Comparison of ENCODE assay signal across 8 cellular contexts in genomic region chr16:20901441-20902112, GRCh38. TPM values are rescaled to one million over a fixed set of nuclear protein-coding genes. Genes with fewer than 3 reads are reported as not detected.
DNase-seq lines count a peak whose midpoint lies in the region; ATAC-seq and TF ChIP-seq lines count a peak whose summit lies in the region.

No MANE protein-coding gene starts in this region.

- H3K9me3 ChIP-seq in BE2C (no peaks in the 10 kb centered on the region), thoracic aorta (no peaks in the 10 kb centered on the region)

- peaks cover 3% of the 10 kb centered on the region for H3K36me3 Mint-ChIP-seq in mesothelial cell of epicardium

- DNase-seq in BE2C (peak; percentile 61), MV-4-11 (lab: John Stamatoyannopoulos, UW) (peak; percentile 54), epithelial cell of esophagus (ENCODE audit: low read depth) (peak; percentile 89), mesothelial cell of epicardium (ENCODE audit: low spot score in 2 of 2, unreplicated experiment in 2 of 2) (peak in 1 of 2 experiments; percentile 40), thoracic aorta (ENCODE audit: low spot score) (no peak), COLO829 (ENCODE audit: low spot score) (no peak)
- DNase-seq in activated CD4-positive, alpha-beta T cell treated with anti-CD3 and anti-CD28 coated beads for 48 hours: peak; percentile 12

- peaks cover 71% of the 10 kb centered on the region for H3K4me1 Mint-ChIP-seq in mesothelial cell of epicardium

- H3K4me1 ChIP-seq in BE2C: no peaks in the 10 kb centered on the region; the same call in 1 of the 2 replicates
- H3K4me1 ChIP-seq in thoracic aorta (ENCODE audit: control insufficient read depth in 1 of 2, low read depth in 2 of 2): peaks cover 56 to 72% of the 10 kb centered on the region in 2 donors

- H3K9me3 Mint-ChIP-seq in mesothelial cell of epicardium: no peaks in the 10 kb centered on the region

- H3K27me3 Mint-ChIP-seq in mesothelial cell of epicardium (ENCODE audit: low read depth): no peaks in the 10 kb centered on the region

- ATAC-seq in GM18861 (IDR thresholded peaks at IDR 0.05; ENCODE audit: unreplicated experiment) (peak; percentile 35), thoracic aorta (ENCODE audit: insufficient number of reproducible peaks, low FRiP score, low read depth) (no peak)

- peak overlapping the region; percentile 98 for H3K27ac Mint-ChIP-seq in mesothelial cell of epicardium

- H3K27me3 ChIP-seq in BE2C: no peaks in the 10 kb centered on the region
- no peaks in the 10 kb centered on the region for H3K27me3 ChIP-seq in thoracic aorta (replicated peaks; ENCODE audit: insufficient read depth)

- peak overlapping the region; percentile 87 for H3K4me3 ChIP-seq in BE2C (ENCODE audit: low read depth, low read length)
- peak overlapping the region; percentile 84 for H3K4me3 ChIP-seq in epithelial cell of esophagus (ENCODE audit: low read length)
- peak overlapping the region; percentile 85 for H3K4me3 ChIP-seq in thoracic aorta

- TF ChIP-seq CTCF in BE2C (IDR thresholded peaks at IDR 0.05; ENCODE audit: low read depth, low read length) (no peak), epithelial cell of esophagus (IDR thresholded peaks at IDR 0.05; ENCODE audit: insufficient read depth, low read depth, low read length, missing control alignments) (no peak), mesothelial cell of epicardium (IDR thresholded peaks at IDR 0.05; ENCODE audit: unreplicated experiment) (no peak), thoracic aorta (IDR thresholded peaks at IDR 0.05) (no peak)

- H3K4me3 Mint-ChIP-seq in mesothelial cell of epicardium: peak overlapping the region; percentile 83

- H3K36me3 ChIP-seq in BE2C: no peaks in the 10 kb centered on the region
- H3K36me3 ChIP-seq in thoracic aorta: no peaks in the 10 kb centered on the region

- peak overlapping the region; percentile 95 to 100 for H3K27ac ChIP-seq in thoracic aorta

RNA-seq across cellular contexts. Expression of gene LYRM1, which starts 1.0 kb away (rescaled TPM):
- 17.4 TPM for polyA plus RNA-seq in BE2C (2012; ENCODE audit: insufficient read depth, insufficient read length, low read depth)
- total RNA-seq in mesothelial cell of epicardium (14.7 to 16.0 TPM (median 15.9 TPM) in 3 replicates), thoracic aorta (10 to 100 TPM; 18.7 to 34.9 TPM)

RNA-seq across cellular contexts. Expression of gene DCUN1D3, which starts 1.4 kb away (rescaled TPM):
- 7.5 TPM for polyA plus RNA-seq in BE2C (2012; ENCODE audit: insufficient read depth, insufficient read length, low read depth)
- 10.8 to 12.4 TPM (median 12.0 TPM) in 3 replicates for total RNA-seq in mesothelial cell of epicardium
- 10 to 100 TPM; 25.3 to 28.0 TPM for total RNA-seq in thoracic aorta

Comparison
In these comparisons a context has a peak if more than half of its experiments do, and no peak if none do; other contexts are left out.
1. DNase-seq: peak in BE2C (single experiment), MV-4-11 (single experiment), activated CD4-positive, alpha-beta T cell treated with anti-CD3 and anti-CD28 coated beads for 48 hours (single experiment) and epithelial cell of esophagus (single experiment); none in thoracic aorta (single experiment) and COLO829 (single experiment).
2. Peak in every context shown above with its lines, with median percentiles within 50 percentile points of each other: H3K4me3 ChIP-seq.